Comparison of ENCODE assay signal across 1 cellular context in genomic region chr1:155244368-155245162, GRCh38.
TF ChIP-seq lines count a peak whose summit lies in the region.

No MANE protein-coding gene starts in this region.

TF ChIP-seq in K562, 482 proteins besides CTCF, POLR2A, EP300 and RAD21 (continued from another document and continues in another):
- TF ChIP-seq ZNF407 (IDR thresholded peaks at IDR 0.05; ENCODE audit: low read depth): peak; percentile 50; the same call in 1 of the 2 replicates
- no peak for TF ChIP-seq ZNF75A (CRISPR knock-in tag; IDR thresholded peaks at IDR 0.05)
- peak; percentile 99 for TF ChIP-seq SMAD4 (CRISPR knock-in tag; conservative IDR thresholded peaks at IDR 0.05)
- no peak for TF ChIP-seq SMAD2 (IDR thresholded peaks at IDR 0.05; ENCODE audit: low read depth, low read length)
- TF ChIP-seq NCOA6 (IDR thresholded peaks at IDR 0.05): no peak
- TF ChIP-seq EZH2 (IDR thresholded peaks at IDR 0.05; ENCODE audit: borderline replicate concordance, low read depth, low read length): no peak
- TF ChIP-seq BCL6 (CRISPR knock-in tag; IDR thresholded peaks at IDR 0.05): no peak
- no peak for TF ChIP-seq MXI1 (IDR thresholded peaks at IDR 0.05; ENCODE audit: low read depth, low read length)
- 0 out of 2 replicates have a peak, but pooled peaks have one; percentile 4 for TF ChIP-seq USF1 (CRISPR knock-in tag; IDR thresholded peaks at IDR 0.05)
- TF ChIP-seq ZNF668 (CRISPR knock-in tag; IDR thresholded peaks at IDR 0.05): no peak
- TF ChIP-seq FOXM1 (IDR thresholded peaks at IDR 0.05; ENCODE audit: low read depth): peak; percentile 96
- TF ChIP-seq FOXM1 (CRISPR knock-in tag; IDR thresholded peaks at IDR 0.05; ENCODE audit: low read depth): peak; percentile 92
- TF ChIP-seq ILF3 (IDR thresholded peaks at IDR 0.05; ENCODE audit: borderline replicate concordance): no peak
- TF ChIP-seq ESRRA (IDR thresholded peaks at IDR 0.05; ENCODE audit: borderline replicate concordance, low read depth): peak; percentile 68; the same call in 1 of the 2 replicates
- peak; percentile 52 for TF ChIP-seq GTF3C2 (IDR thresholded peaks at IDR 0.05; ENCODE audit: borderline replicate concordance, extremely low read depth, insufficient read length)
- no peak for TF ChIP-seq EWSR1 (IDR thresholded peaks at IDR 0.05; ENCODE audit: borderline replicate concordance, low read depth, partially characterized antibody)
- TF ChIP-seq NR0B1 (IDR thresholded peaks at IDR 0.05; ENCODE audit: partially characterized antibody): no peak
- TF ChIP-seq ZNF707 (CRISPR knock-in tag; conservative IDR thresholded peaks at IDR 0.05): peak; percentile 57; the same call in 1 of the 2 replicates
- TF ChIP-seq CHD2 (IDR thresholded peaks at IDR 0.05; ENCODE audit: low read depth, low read length): peak; percentile 87
- peak; percentile 16; the same call in 1 of the 2 replicates for TF ChIP-seq HIVEP1 (CRISPR knock-in tag; IDR thresholded peaks at IDR 0.05)
- peak; percentile 89 for TF ChIP-seq TFAP4 (CRISPR knock-in tag; IDR thresholded peaks at IDR 0.05; ENCODE audit: borderline replicate concordance)
- peak; percentile 96 for TF ChIP-seq CTBP1 (IDR thresholded peaks at IDR 0.05; ENCODE audit: borderline replicate concordance)
- TF ChIP-seq ZBTB5 (IDR thresholded peaks at IDR 0.05): 0 out of 2 replicates have a peak, but pooled peaks have one; percentile 61
- TF ChIP-seq MECOM (CRISPR knock-in tag; IDR thresholded peaks at IDR 0.05): no peak; the same call in 1 of the 2 replicates
- peak; percentile 85 to 96; a peak in 3 of 4 replicates for TF ChIP-seq TBL1XR1 (IDR thresholded peaks at IDR 0.05; ENCODE audit: low read length in 2 of 2)
- TF ChIP-seq ZFP91 (CRISPR knock-in tag; IDR thresholded peaks at IDR 0.05): peak; percentile 80
- peak; percentile 84 for TF ChIP-seq SMAD1 (IDR thresholded peaks at IDR 0.05; ENCODE audit: low read depth, low read length, partially characterized antibody)
- peak; percentile 78; the same call in 1 of the 2 replicates for TF ChIP-seq ETS1 (conservative IDR thresholded peaks at IDR 0.05; ENCODE audit: control insufficient read depth, low read depth, low read length)
- TF ChIP-seq POLR2AphosphoS2 (IDR thresholded peaks at IDR 0.05; ENCODE audit: low read length): no peak
- no peak for TF ChIP-seq HEY1 (CRISPR knock-in tag; IDR thresholded peaks at IDR 0.05; ENCODE audit: borderline replicate concordance)
- peak in 1 of 3 experiments; percentile 49 for TF ChIP-seq YY1 (IDR thresholded peaks at IDR 0.05; ENCODE audit: borderline replicate concordance in 1 of 3, control insufficient read depth in 1 of 3, extremely low read depth in 1 of 3, insufficient read depth in 3 of 3, insufficient read length in 1 of 3, insufficient replicate concordance in 2 of 3, low read depth in 1 of 3, low read length in 2 of 3)
- no peak for TF ChIP-seq ZNF695 (CRISPR knock-in tag; IDR thresholded peaks at IDR 0.05)
- peak; percentile 85 for TF ChIP-seq IRF9 (tag; IDR thresholded peaks at IDR 0.05)
- no peak for TF ChIP-seq IFI16 (CRISPR knock-in tag; IDR thresholded peaks at IDR 0.05)
- no peak for TF ChIP-seq FOXJ3 (CRISPR knock-in tag; IDR thresholded peaks at IDR 0.05)
- TF ChIP-seq TOE1 (IDR thresholded peaks at IDR 0.05; ENCODE audit: borderline replicate concordance): peak; percentile 92
- peak; percentile 99 for TF ChIP-seq TOE1 (CRISPR knock-in tag; IDR thresholded peaks at IDR 0.05; ENCODE audit: borderline replicate concordance, low read depth)
- peak in 1 of 2 experiments; percentile 91; a peak in 2 of 3 replicates for TF ChIP-seq CBX3 (IDR thresholded peaks at IDR 0.05; ENCODE audit: borderline replicate concordance in 1 of 2, low read length in 2 of 2)
- TF ChIP-seq ZBTB17 (CRISPR knock-in tag; IDR thresholded peaks at IDR 0.05): 0 out of 2 replicates have a peak, but pooled peaks have one; percentile 54
- peak; percentile 92; the same call in 1 of the 2 replicates for TF ChIP-seq NR1H2 (CRISPR knock-in tag; IDR thresholded peaks at IDR 0.05)
- TF ChIP-seq FOXP1 (CRISPR knock-in tag; IDR thresholded peaks at IDR 0.05): peak; percentile 96
- peak; percentile 87 for TF ChIP-seq TCF7 (IDR thresholded peaks at IDR 0.05; ENCODE audit: borderline replicate concordance)
- TF ChIP-seq HNRNPL (IDR thresholded peaks at IDR 0.05; ENCODE audit: low read depth, low read length): no peak
